In the genomic region with DNA sequence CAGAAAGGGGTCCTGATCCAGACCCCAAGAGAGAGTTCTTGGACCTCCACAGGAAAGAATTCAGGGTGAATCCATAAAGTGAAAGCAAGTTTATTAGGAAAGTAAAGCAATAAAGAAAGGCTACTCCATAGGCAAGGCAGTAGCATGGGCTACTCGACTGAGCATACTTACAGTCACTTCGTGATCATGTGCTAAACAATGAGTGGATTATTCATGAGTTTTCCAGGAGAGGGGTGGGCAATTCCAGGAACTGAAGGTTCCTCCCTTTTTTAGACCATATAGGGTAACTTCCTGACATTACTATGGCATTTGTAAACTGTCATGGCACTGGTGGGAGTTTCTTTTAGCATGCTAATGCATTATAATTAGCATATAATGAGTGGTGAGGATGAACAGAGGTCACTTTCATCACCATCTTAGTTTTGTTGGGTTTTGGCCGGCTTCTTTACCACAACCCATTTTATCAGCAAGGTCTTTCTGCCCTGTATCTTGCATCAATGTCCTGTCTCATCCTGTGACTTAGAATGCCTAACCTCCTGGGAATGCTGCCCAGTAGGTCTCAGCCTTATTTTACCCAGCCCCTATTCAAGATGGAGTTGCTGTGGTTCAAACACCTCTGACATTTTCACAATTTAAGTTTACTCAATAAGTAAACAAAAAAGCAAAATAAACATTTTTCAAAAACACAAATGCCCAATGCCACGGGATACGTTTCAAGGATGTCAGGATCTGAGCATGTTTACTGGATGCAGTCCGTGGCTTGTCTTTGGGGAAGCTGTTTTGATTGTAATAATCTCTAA, we compare ENCODE assay signal across 1 cellular context.
TF ChIP-seq lines count a peak whose summit lies in the region.

No MANE protein-coding gene starts in this region.

TF ChIP-seq in HepG2, 621 proteins besides CTCF, POLR2A, EP300 and RAD21:
- TF ChIP-seq ZNF790 (CRISPR knock-in tag; IDR thresholded peaks at IDR 0.05; ENCODE audit: borderline replicate concordance) (no peak), ZNF33B (CRISPR knock-in tag; IDR thresholded peaks at IDR 0.05) (no peak), ZNF850 (CRISPR knock-in tag; conservative IDR thresholded peaks at IDR 0.05) (no peak), CBX5 (CRISPR knock-in tag; IDR thresholded peaks at IDR 0.05; ENCODE audit: borderline replicate concordance) (no peak), ZNF20 (CRISPR knock-in tag; IDR thresholded peaks at IDR 0.05) (no peak)
- TF ChIP-seq, protein P1, sequence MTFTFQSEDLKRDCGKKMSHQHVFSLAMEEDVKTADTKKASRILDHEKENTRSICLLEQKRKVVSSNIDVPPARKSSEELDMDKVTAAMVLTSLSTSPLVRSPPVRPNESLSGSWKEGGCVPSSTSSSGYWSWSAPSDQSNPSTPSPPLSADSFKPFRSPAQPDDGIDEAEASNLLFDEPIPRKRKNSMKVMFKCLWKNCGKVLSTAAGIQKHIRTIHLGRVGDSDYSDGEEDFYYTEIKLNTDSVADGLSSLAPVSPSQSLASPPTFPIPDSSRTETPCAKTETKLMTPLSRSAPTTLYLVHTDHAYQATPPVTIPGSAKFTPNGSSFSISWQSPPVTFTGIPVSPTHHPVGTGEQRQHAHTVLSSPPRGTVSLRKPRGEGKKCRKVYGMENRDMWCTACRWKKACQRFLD (CRISPR knock-in tag; IDR thresholded peaks at IDR 0.05; ENCODE audit: borderline replicate concordance) = no peak
- TF ChIP-seq, protein P2, sequence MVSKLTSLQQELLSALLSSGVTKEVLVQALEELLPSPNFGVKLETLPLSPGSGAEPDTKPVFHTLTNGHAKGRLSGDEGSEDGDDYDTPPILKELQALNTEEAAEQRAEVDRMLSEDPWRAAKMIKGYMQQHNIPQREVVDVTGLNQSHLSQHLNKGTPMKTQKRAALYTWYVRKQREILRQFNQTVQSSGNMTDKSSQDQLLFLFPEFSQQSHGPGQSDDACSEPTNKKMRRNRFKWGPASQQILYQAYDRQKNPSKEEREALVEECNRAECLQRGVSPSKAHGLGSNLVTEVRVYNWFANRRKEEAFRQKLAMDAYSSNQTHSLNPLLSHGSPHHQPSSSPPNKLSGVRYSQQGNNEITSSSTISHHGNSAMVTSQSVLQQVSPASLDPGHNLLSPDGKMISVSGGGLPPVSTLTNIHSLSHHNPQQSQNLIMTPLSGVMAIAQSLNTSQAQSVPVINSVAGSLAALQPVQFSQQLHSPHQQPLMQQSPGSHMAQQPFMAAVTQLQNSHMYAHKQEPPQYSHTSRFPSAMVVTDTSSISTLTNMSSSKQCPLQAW (CRISPR knock-in tag; IDR thresholded peaks at IDR 0.05) = no peak
TF ChIP-seq in HepG2: peak in this region for 0.
